Comparison of ENCODE assay signal across 16 cellular contexts in the genomic region with DNA sequence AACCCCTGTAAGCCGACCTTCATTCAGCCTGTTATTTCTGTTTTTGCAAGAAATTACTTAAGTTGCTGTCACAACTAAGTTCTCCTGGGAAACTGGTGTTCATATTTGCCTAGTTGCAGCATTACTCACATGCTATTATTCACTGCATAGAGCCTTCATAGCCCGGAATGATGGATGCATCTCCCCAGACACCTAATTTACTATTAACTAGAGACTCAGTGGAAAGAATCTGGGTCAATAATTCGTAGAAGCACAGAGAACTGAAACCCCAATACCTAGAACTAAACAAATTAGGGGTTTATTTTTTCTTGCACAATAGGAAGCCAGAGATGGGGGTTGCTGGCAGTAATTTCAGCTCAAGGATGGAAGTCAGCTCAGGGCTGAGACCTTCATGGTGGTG. TPM values are rescaled to one million over a fixed set of nuclear protein-coding genes. Genes with fewer than 3 reads are reported as not detected.
A peak's percentile ranks its signal among the peaks of the same experiment; 100 is the strongest.
DNase-seq lines count a peak whose midpoint lies in the region; ATAC-seq and TF ChIP-seq lines count a peak whose summit lies in the region.
"Had no signal": no experiment of that assay in that cellular context is flagged by ENCODE, and none has a peak within 500 bp of the region (broad histone marks: within the 10 kb centered on the region; RNA-seq: fewer than 3 reads in every experiment).

No MANE protein-coding gene starts in this region.

- H3K27me3 Mint-ChIP-seq in MCF 10A (ENCODE audit: insufficient read depth, unreplicated experiment), result no peaks in the 10 kb centered on the region
- H3K27me3 Mint-ChIP-seq: activated T-helper 17 cell treated with anti-CD3 and anti-CD28 coated beads, Interleukin-2, amount 50 U/mL, for 72 hours had no signal

- no peak overlapping the region for H3K27ac Mint-ChIP-seq in MCF 10A (ENCODE audit: low read depth, unreplicated experiment)
- H3K27ac Mint-ChIP-seq: activated T-helper 17 cell treated with anti-CD3 and anti-CD28 coated beads, Interleukin-2, amount 50 U/mL, for 72 hours had no signal

- no peaks in the 10 kb centered on the region for H3K36me3 Mint-ChIP-seq in MCF 10A (ENCODE audit: insufficient read depth, unreplicated experiment)

- CTCF ChIA-PET in GM10248 (lab: Yijun Ruan, JAX) (interaction anchor here (0.9 to 1.5 kb wide), 4 partner anchors 9 to 113 kb away, joined by 3 to 4 read pairs (median 3); no protein-coding TSS in a partner anchor), MCF 10A (lab: Yijun Ruan, JAX) (interaction anchor here (0.6 to 1.5 kb wide), 2 partner anchors 13 to 745 kb away, joined by 3 to 5 read pairs; no protein-coding TSS in a partner anchor)

- peak; percentile 94 for ATAC-seq in HG02981 (IDR thresholded peaks at IDR 0.05; ENCODE audit: unreplicated experiment)
- ATAC-seq: activated T-helper 17 cell treated with anti-CD3 and anti-CD28 coated beads, Interleukin-2, amount 50 U/mL, for 72 hours had no signal

- DNase-seq in GM10248 (ENCODE audit: extremely low spot score) (peak; percentile 14), GM20000 (ENCODE audit: low spot score) (peak; percentile 8), amniotic epithelial cell (ENCODE audit: low read depth) (peak; percentile 76), NCI-H748 treated with DMSO at 0.1 percent for 48 hours (lab: John Stamatoyannopoulos, UW) (no peak), NCI-H2171 (lab: John Stamatoyannopoulos, UW) (no peak), NCI-H774 (lab: John Stamatoyannopoulos, UW) (no peak), MCF 10A (ENCODE audit: unreplicated experiment) (no peak)
- DNase-seq: ACHN, GF-D8, NCI-H1694, WERI-Rb-1 had no signal

- no peak overlapping the region for H3K4me3 Mint-ChIP-seq in MCF 10A (ENCODE audit: unreplicated experiment)
- H3K4me3 Mint-ChIP-seq: activated T-helper 17 cell treated with anti-CD3 and anti-CD28 coated beads, Interleukin-2, amount 50 U/mL, for 72 hours had no signal

- H3K4me1 Mint-ChIP-seq in MCF 10A (ENCODE audit: insufficient read depth, unreplicated experiment), result no peaks in the 10 kb centered on the region
- H3K4me1 Mint-ChIP-seq: activated T-helper 17 cell treated with anti-CD3 and anti-CD28 coated beads, Interleukin-2, amount 50 U/mL, for 72 hours had no signal

- TF ChIP-seq CTCF in GM10248 (IDR thresholded peaks at IDR 0.05; ENCODE audit: control extremely low read depth, extremely low read depth, low read depth, missing control alignments) (no peak), GM20000 (IDR thresholded peaks at IDR 0.05; ENCODE audit: extremely low read depth, missing control alignments) (no peak), MCF 10A (IDR thresholded peaks at IDR 0.05; ENCODE audit: unreplicated experiment) (no peak)

- POLR2A ChIA-PET in GM10248 (lab: Yijun Ruan, JAX), result no interaction called here
- POLR2A ChIA-PET in MCF 10A (lab: Yijun Ruan, JAX), result interaction anchor here (0.5 kb wide), 1 partner anchor 480 kb away, joined by 3 read pairs; no protein-coding TSS in a partner anchor

- no peaks in the 10 kb centered on the region for H3K9me3 Mint-ChIP-seq in MCF 10A (ENCODE audit: unreplicated experiment)
- H3K9me3 Mint-ChIP-seq: activated T-helper 17 cell treated with anti-CD3 and anti-CD28 coated beads, Interleukin-2, amount 50 U/mL, for 72 hours had no signal

- BruUV-seq in MCF 10A (replicated peaks; lab: Mats Ljungman, UMichigan), result no TSS peak

- intact Hi-C loops in MCF 10A (cut with micrococcal nuclease), result no loop called here

RNA-seq across cellular contexts. Expression of a gene that starts 45.7 kb away (rescaled TPM):
- total RNA-seq in MCF 10A (2022), result not detected in 2 replicates
- total RNA-seq: activated T-helper 17 cell treated with anti-CD3 and anti-CD28 coated beads, Interleukin-2, amount 50 U/mL, for 72 hours; chondrocyte; mesenteric fat pad; smooth muscle cell had no signal

Comparison
In these comparisons a context has a peak if more than half of its experiments do, and no peak if none do; other contexts are left out.
1. DNase-seq: peak in GM10248 (single experiment), GM20000 (single experiment) and amniotic epithelial cell (single experiment); none in NCI-H748 treated with DMSO at 0.1 percent for 48 hours (single experiment), NCI-H2171 (single experiment), NCI-H774 (single experiment) and MCF 10A (single experiment).